ENCODE assay signal across 19 cellular contexts in genomic region chr6:52975580-52975979, GRCh38. TPM values are rescaled to one million over a fixed set of nuclear protein-coding genes. Genes with fewer than 3 reads are reported as not detected.
DNase-seq lines count a peak whose midpoint lies in the region; ATAC-seq and TF ChIP-seq lines count a peak whose summit lies in the region.
"Had no signal": no experiment of that assay in that cellular context is flagged by ENCODE, and none has a peak within 500 bp of the region (broad histone marks: within the 10 kb centered on the region; RNA-seq: fewer than 3 reads in every experiment).

No MANE protein-coding gene starts in this region.

- no peak overlapping the region for H2AFZ ChIP-seq in IMR-90 (replicated peaks; ENCODE audit: low read length, poor library complexity)

- H3K9me1 ChIP-seq in IMR-90 (ENCODE audit: insufficient read depth, low read length): no peaks in the 10 kb centered on the region

- H3K9ac ChIP-seq in IMR-90 (ENCODE audit: low read depth, low read length) (no peak overlapping the region), adipocyte (ENCODE audit: low read length) (no peak overlapping the region)

- H3K36me3 ChIP-seq in BJ (ENCODE audit: control insufficient read depth, insufficient read depth, low read length) (no peaks in the 10 kb centered on the region), IMR-90 (ENCODE audit: control insufficient read depth, insufficient read depth, low read length) (no peaks in the 10 kb centered on the region), adipocyte (ENCODE audit: control insufficient read depth, insufficient read depth, low read length, severe bottlenecking) (peaks cover 9% of the 10 kb centered on the region), uterus (no peaks in the 10 kb centered on the region), esophagus squamous epithelium (peaks cover 0 to 3% (median 0%) of the 10 kb centered on the region in 3 donors)
- H3K36me3 ChIP-seq in effector memory CD4-positive, alpha-beta T cell (ENCODE audit: control insufficient read depth, insufficient read depth, low read length): no peaks in the 10 kb centered on the region
- H3K36me3 ChIP-seq: cardiac muscle cell, gastrocnemius medialis, thyroid gland had no signal

- no peak overlapping the region for H2AK9ac ChIP-seq in IMR-90 (replicated peaks; ENCODE audit: low read depth, low read length, poor library complexity)

- no peak overlapping the region for H2BK20ac ChIP-seq in IMR-90 (ENCODE audit: low read depth, low read length)

- H3K56ac ChIP-seq in IMR-90 (ENCODE audit: extremely low read depth, insufficient read depth, low read length): no peak overlapping the region

- H3K18ac ChIP-seq in IMR-90 (ENCODE audit: low read depth, low read length): no peak overlapping the region

- no peak for TF ChIP-seq RAD21 in IMR-90 (IDR thresholded peaks at IDR 0.05; ENCODE audit: low read length)

- POLR2A ChIA-PET in BJ (lab: Charles Lee) (no interaction called here), IMR-90 (lab: Charles Lee; ENCODE audit: unreplicated experiment) (no interaction called here)

- DNase-seq in BJ (ENCODE audit: low read depth): no peak
- peak; percentile 29 for DNase-seq in IMR-90
- peak; percentile 91 for DNase-seq in adipocyte (ENCODE audit: low read depth)
- DNase-seq in hepatic stellate cell (ENCODE audit: low spot score): peak; percentile 11
- DNase-seq in uterus: no peak
- no peak for DNase-seq in effector memory CD4-positive, alpha-beta T cell
- DNase-seq in esophagus squamous epithelium (lab: John Stamatoyannopoulos, UW): no peak
- DNase-seq: activated CD4-positive, alpha-beta T cell treated with anti-CD3 and anti-CD28 coated beads, Interleukin-2, amount 10 ng/mL, durations not matched to agents 7 days and 5 days; activated T-cell treated with anti-CD3 and anti-CD28 coated beads, Interleukin-2, amount 50 U/mL, for 24 hours; CD4-positive, CD25-positive, alpha-beta regulatory T cell; effector memory CD8-positive, alpha-beta T cell; gastrocnemius medialis; left ventricle myocardium superior; NCI-H1105 treated with DMSO at 0.1 percent for 48 hours; nucleus accumbens; Right ventricle myocardium superior; stimulated activated CD4-positive, alpha-beta T cell treated with anti-CD3 and anti-CD28 coated beads, Interleukin-4, amount 100 ng/mL, for 4 hours; thyroid gland had no signal

- no peak overlapping the region for H2BK5ac ChIP-seq in IMR-90 (ENCODE audit: low read depth, low read length, poor library complexity, severe bottlenecking)

- ATAC-seq in IMR-90 (ENCODE audit: low read depth): no peak; the same call in 1 of the 2 replicates
- ATAC-seq: effector memory CD8-positive, alpha-beta T cell; gastrocnemius medialis; left ventricle myocardium superior had no signal

- no peak overlapping the region for H3K14ac ChIP-seq in IMR-90 (replicated peaks; ENCODE audit: low read depth, low read length)

- no peak overlapping the region for H3K4ac ChIP-seq in IMR-90 (ENCODE audit: low read depth, low read length)

- no peaks in the 10 kb centered on the region for H3K79me1 ChIP-seq in IMR-90 (ENCODE audit: low read depth in 1 of 2, low read length in 2 of 2)

- no peak overlapping the region for H4K5ac ChIP-seq in IMR-90 (ENCODE audit: low read depth, low read length)

- CTCF ChIA-PET in BJ (lab: Yijun Ruan, JAX) (no interaction called here), IMR-90 (lab: Yijun Ruan, JAX) (no interaction called here)

- no peak overlapping the region for H3K23ac ChIP-seq in IMR-90 (ENCODE audit: low read depth, low read length)

- H3K27me3 ChIP-seq in BJ (ENCODE audit: control insufficient read depth, insufficient read depth, low read length): no peaks in the 10 kb centered on the region
- H3K27me3 ChIP-seq in IMR-90 (ENCODE audit: control insufficient read depth, insufficient read depth, low read length): no peaks in the 10 kb centered on the region
- no peaks in the 10 kb centered on the region for H3K27me3 ChIP-seq in adipocyte (replicated peaks; ENCODE audit: control insufficient read depth, insufficient read depth, low read length)
- no peaks in the 10 kb centered on the region for H3K27me3 ChIP-seq in uterus
- H3K27me3 ChIP-seq in effector memory CD4-positive, alpha-beta T cell (replicated peaks; ENCODE audit: control insufficient read depth, insufficient read depth, low read length, poor library complexity, severe bottlenecking): no peaks in the 10 kb centered on the region
- no peaks in the 10 kb centered on the region for H3K27me3 ChIP-seq in esophagus squamous epithelium
- H3K27me3 ChIP-seq: cardiac muscle cell, gastrocnemius medialis, thyroid gland had no signal

- no peak for TF ChIP-seq POLR2A in IMR-90 (IDR thresholded peaks at IDR 0.05; ENCODE audit: low read depth, low read length)
- TF ChIP-seq POLR2A in uterus (IDR thresholded peaks at IDR 0.05): no peak
- TF ChIP-seq POLR2A in esophagus squamous epithelium (IDR thresholded peaks at IDR 0.05): no peak

- peaks cover 2% of the 10 kb centered on the region; the same call in 1 of the 2 replicates for H3K4me1 ChIP-seq in IMR-90 (ENCODE audit: control insufficient read depth, insufficient read depth, low read length)
- no peaks in the 10 kb centered on the region for H3K4me1 ChIP-seq in adipocyte (ENCODE audit: control insufficient read depth, insufficient read depth, low read length)
- H3K4me1 ChIP-seq in uterus: no peaks in the 10 kb centered on the region
- H3K4me1 ChIP-seq in effector memory CD4-positive, alpha-beta T cell (ENCODE audit: control insufficient read depth, insufficient read depth, low read length, poor library complexity, severe bottlenecking): no peaks in the 10 kb centered on the region
- H3K4me1 ChIP-seq in esophagus squamous epithelium: peaks cover 0 to 37% (median 14%) of the 10 kb centered on the region in 3 donors
- H3K4me1 ChIP-seq: gastrocnemius medialis, thyroid gland had no signal

- no peak overlapping the region for H4K8ac ChIP-seq in IMR-90 (ENCODE audit: low read depth in 2 of 2, low read length in 2 of 2)

- H3K4me2 ChIP-seq in IMR-90 (ENCODE audit: low read depth, low read length): no peak overlapping the region

- in situ Hi-C loops in IMR-90 (cut with MboI; ENCODE audit: low sequenced_read_pairs): no loop called here

- intact Hi-C loops in IMR-90 (cut with micrococcal nuclease) (loop anchor here (5.0 to 10.0 kb wide), 2 partner anchors 51 to 93 kb away; no protein-coding TSS in a partner anchor), uterus (cut with DNase I; ENCODE audit: low total_unique reads) (no loop called here), esophagus squamous epithelium (cut with DNase I) (no loop called here)

- TF ChIP-seq CTCF in BJ (IDR thresholded peaks at IDR 0.05; ENCODE audit: insufficient read depth, low read depth, low read length) (0 out of 2 replicates have a peak, but pooled peaks have one; percentile 10), IMR-90 (conservative IDR thresholded peaks at IDR 0.05; ENCODE audit: low read depth, low read length) (no peak), uterus (IDR thresholded peaks at IDR 0.05) (no peak), esophagus squamous epithelium (IDR thresholded peaks at IDR 0.05) (peak in 1 of 6 experiments; percentile 8)

- no peak overlapping the region for H2BK120ac ChIP-seq in IMR-90 (ENCODE audit: low read depth, low read length)

- no peaks in the 10 kb centered on the region for H4K20me1 ChIP-seq in IMR-90 (ENCODE audit: insufficient read depth, low read length)

- no CpG with 5 or more reads among the region's 2 CpGs for WGBS in IMR-90 (ENCODE audit: extremely low coverage in 2 of 2, insufficient read length in 1 of 2), 2 experiments
- 28 to 44% methylated on average over 2 of the region's 2 CpGs for WGBS in esophagus squamous epithelium, 2 donors

- dilution Hi-C loops in IMR-90 (cut with HindIII; ENCODE audit: low sequenced_read_pairs, unreplicated experiment): no loop called here

- no peak overlapping the region for H4K91ac ChIP-seq in IMR-90 (ENCODE audit: insufficient read depth, low read depth, low read length)

- no peak overlapping the region for H3K27ac ChIP-seq in IMR-90 (ENCODE audit: insufficient read depth, low read length)
- H3K27ac ChIP-seq in uterus: no peak overlapping the region
- H3K27ac ChIP-seq in effector memory CD4-positive, alpha-beta T cell (ENCODE audit: insufficient read depth, low read length, poor library complexity, severe bottlenecking): no peak overlapping the region
- peak overlapping the region in 1 of 4 donors; percentile 16 for H3K27ac ChIP-seq in esophagus squamous epithelium
- H3K27ac ChIP-seq: cardiac muscle cell, gastrocnemius medialis, thyroid gland had no signal

- BruUV-seq in IMR-90 (replicated peaks; lab: Mats Ljungman, UMichigan): no TSS peak

- H2AK5ac ChIP-seq in IMR-90 (ENCODE audit: low read depth, low read length): no peak overlapping the region

- no peak overlapping the region for H2BK15ac ChIP-seq in IMR-90 (ENCODE audit: low read depth, low read length)

- H3K4me3 ChIP-seq in BJ (ENCODE audit: low read depth, low read length) (no peak overlapping the region), IMR-90 (ENCODE audit: insufficient read depth, low read depth, low read length) (no peak overlapping the region), adipocyte (ENCODE audit: low read length) (no peak overlapping the region), uterus (no peak overlapping the region), esophagus squamous epithelium (no peak overlapping the region)
- no peak overlapping the region for H3K4me3 ChIP-seq in effector memory CD4-positive, alpha-beta T cell (ENCODE audit: insufficient read depth, low read depth, low read length, poor library complexity, severe bottlenecking)
- H3K4me3 ChIP-seq: cardiac muscle cell, gastrocnemius medialis, thyroid gland had no signal

- H3K9me3 ChIP-seq in IMR-90 (ENCODE audit: control insufficient read depth, insufficient read depth, low read length) (no peaks in the 10 kb centered on the region), adipocyte (ENCODE audit: control insufficient read depth, low read length) (no peaks in the 10 kb centered on the region), uterus (no peaks in the 10 kb centered on the region), esophagus squamous epithelium (no peaks in the 10 kb centered on the region)
- H3K9me3 ChIP-seq in effector memory CD4-positive, alpha-beta T cell (ENCODE audit: control insufficient read depth, low read length): no peaks in the 10 kb centered on the region
- H3K9me3 ChIP-seq: gastrocnemius medialis, thyroid gland had no signal

TF ChIP-seq in IMR-90, 13 proteins besides CTCF, POLR2A, EP300 and RAD21 (continues in another document):
- no peak for TF ChIP-seq RFX5 (IDR thresholded peaks at IDR 0.05; ENCODE audit: low read depth, low read length)
- TF ChIP-seq SMC3 (IDR thresholded peaks at IDR 0.05; ENCODE audit: low read depth, low read length): no peak
- no peak for TF ChIP-seq CEBPB (IDR thresholded peaks at IDR 0.05; ENCODE audit: low read depth, low read length)

RNA-seq across cellular contexts. Expression of gene GSTA4, which starts 19.5 kb away (rescaled TPM):
- 20.9 and 35.1 TPM in 2 replicates for polyA plus RNA-seq in BJ (2011; rRNA removed)
- polyA minus RNA-seq in BJ (2011; rRNA and poly(A)+ RNA removed): 3.6 and 3.9 TPM in 2 replicates
- total RNA-seq in IMR-90 (2012; rRNA removed): 26.9 and 35.8 TPM in 2 replicates
- 29.6 and 35.6 TPM in 2 replicates for polyA plus RNA-seq in IMR-90 (2012; rRNA removed)
- polyA plus RNA-seq in IMR-90 (2012; cell fraction: cytosol; rRNA removed): 7.6 and 12.7 TPM in 2 replicates
- polyA plus RNA-seq in IMR-90 (2012; cell fraction: nucleus; rRNA removed; ENCODE audit: low replicate concordance): 4.2 and 41.9 TPM in 2 replicates
- total RNA-seq in uterus: 10 to 100 TPM in 3 of 4 donors, 1 to 10 TPM in 1; 7.7 to 59.2 (median 23.0) TPM
- 100 to 1,000 TPM in 1 of 4 donors, 10 to 100 TPM in 3; 50.4 to 110 (median 84.4) TPM for total RNA-seq in esophagus squamous epithelium

Comparison
In these comparisons a context has a peak if more than half of its experiments do, and no peak if none do; other contexts are left out.
1. DNase-seq: peak in IMR-90 (single experiment), adipocyte (single experiment) and hepatic stellate cell (single experiment); none in BJ (single experiment), uterus (0 of 2), effector memory CD4-positive, alpha-beta T cell (0 of 3) and esophagus squamous epithelium (single experiment).